In the genomic region with DNA sequence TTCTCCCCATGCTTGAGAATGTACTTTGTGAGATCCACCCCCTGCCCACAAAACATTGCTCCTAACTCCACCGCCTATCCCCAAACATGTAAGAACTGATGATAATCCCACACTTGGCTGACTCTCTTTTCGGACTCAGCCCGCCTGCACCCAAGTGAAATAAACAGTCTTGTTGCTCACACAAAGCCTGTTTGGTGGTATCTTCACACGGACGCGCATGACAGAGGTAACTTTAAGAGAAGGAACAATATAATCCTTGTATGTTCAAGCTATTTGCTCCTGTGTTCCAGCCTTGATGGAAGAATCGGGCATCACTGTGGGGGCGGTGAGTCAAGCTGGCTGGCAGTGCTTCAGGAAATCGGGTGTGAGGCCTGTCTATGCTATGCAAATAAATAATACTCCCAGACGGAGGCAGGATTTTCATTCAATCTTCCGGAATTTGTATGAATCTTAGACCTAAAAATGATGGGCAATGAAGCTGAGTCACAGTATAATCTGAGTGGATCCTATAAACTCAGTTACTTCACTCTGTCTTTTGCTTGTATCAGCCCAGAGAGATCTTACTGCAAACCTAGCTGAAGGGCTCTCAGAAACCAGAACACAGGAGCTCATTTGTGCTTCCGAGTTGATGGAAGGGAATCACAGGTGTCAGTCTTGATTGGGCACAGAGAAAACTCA, we compare ENCODE assay signal across 8 cellular contexts. TPM values are rescaled to one million over a fixed set of nuclear protein-coding genes. Genes with fewer than 3 reads are reported as not detected.
DNase-seq lines count a peak whose midpoint lies in the region; ATAC-seq and TF ChIP-seq lines count a peak whose summit lies in the region.

No MANE protein-coding gene starts in this region.

- H3K4me1 Mint-ChIP-seq in chondrocyte (ENCODE audit: low read depth) (peaks cover 80% of the 10 kb centered on the region), osteocyte (ENCODE audit: unreplicated experiment) (peaks cover 88% of the 10 kb centered on the region)

- H3K36me3 Mint-ChIP-seq in chondrocyte (ENCODE audit: low read depth), result no peaks in the 10 kb centered on the region
- no peaks in the 10 kb centered on the region for H3K36me3 Mint-ChIP-seq in osteocyte (ENCODE audit: unreplicated experiment)

- H3K9me3 Mint-ChIP-seq in chondrocyte (ENCODE audit: low read depth) (no peaks in the 10 kb centered on the region), osteocyte (ENCODE audit: unreplicated experiment) (no peaks in the 10 kb centered on the region)

- TF ChIP-seq CTCF in chondrocyte (IDR thresholded peaks at IDR 0.05) (peak; percentile 59), osteocyte (IDR thresholded peaks at IDR 0.05) (peak; percentile 19)

- peak overlapping the region; percentile 29 for H3K4me3 Mint-ChIP-seq in chondrocyte (ENCODE audit: unreplicated experiment)
- peak overlapping the region; percentile 48 for H3K4me3 Mint-ChIP-seq in osteocyte (ENCODE audit: unreplicated experiment)

- no peak for ATAC-seq in GM19455 (IDR thresholded peaks at IDR 0.05; ENCODE audit: unreplicated experiment)
- ATAC-seq in GM18873 (IDR thresholded peaks at IDR 0.05; ENCODE audit: low FRiP score, unreplicated experiment), result no peak

- DNase-seq in GM04504 (ENCODE audit: low read depth), result peak; percentile 89
- DNase-seq in HT-29 (ENCODE audit: low spot score), result peak; percentile 85
- DNase-seq in chondrocyte (ENCODE audit: low spot score), result no peak
- no peak for DNase-seq in osteocyte (ENCODE audit: extremely low spot score, unreplicated experiment)
- no peak for DNase-seq in NK-92 (lab: John Stamatoyannopoulos, UW; ENCODE audit: unreplicated experiment)
- DNase-seq in islet precursor cell, result no peak

- peak overlapping the region; percentile 96 for H3K27ac Mint-ChIP-seq in chondrocyte (ENCODE audit: unreplicated experiment)
- H3K27ac Mint-ChIP-seq in osteocyte (ENCODE audit: unreplicated experiment), result peak overlapping the region; percentile 97

- H3K27me3 Mint-ChIP-seq in chondrocyte (ENCODE audit: low read depth) (no peaks in the 10 kb centered on the region), osteocyte (ENCODE audit: unreplicated experiment) (no peaks in the 10 kb centered on the region)

RNA-seq across cellular contexts. Expression of a gene that starts 45.2 kb away (rescaled TPM):
- 57.4 and 74.7 TPM in 2 replicates for total RNA-seq in HT-29 (2014; rRNA removed; shearing (Covaris generic))
- 43.1 to 49.0 TPM (median 48.7 TPM) in 3 replicates for total RNA-seq in chondrocyte
- 193 and 197 TPM in 2 replicates for total RNA-seq in osteocyte

Comparison
In these comparisons a context has a peak if more than half of its experiments do, and no peak if none do; other contexts are left out.
1. DNase-seq: peak in GM04504 (single experiment) and HT-29 (single experiment); none in chondrocyte (single experiment), osteocyte (single experiment), NK-92 (single experiment) and islet precursor cell (single experiment).